ENCODE assay signal across 1 cellular context in genomic region chr21:34280389-34280795, GRCh38.
TF ChIP-seq lines count a peak whose summit lies in the region.

No MANE protein-coding gene starts in this region.

TF ChIP-seq in IMR-90, 13 proteins besides CTCF, POLR2A, EP300 and RAD21 (continued from another document):
- TF ChIP-seq CEBPB (IDR thresholded peaks at IDR 0.05; ENCODE audit: low read depth, low read length) (no peak), MXI1 (IDR thresholded peaks at IDR 0.05; ENCODE audit: borderline replicate concordance, low read depth, low read length) (no peak), RCOR1 (IDR thresholded peaks at IDR 0.05; ENCODE audit: insufficient replicate concordance, low read length) (no peak), CHD1 (IDR thresholded peaks at IDR 0.05; ENCODE audit: low read depth, low read length) (no peak)
- TF ChIP-seq, protein P1, sequence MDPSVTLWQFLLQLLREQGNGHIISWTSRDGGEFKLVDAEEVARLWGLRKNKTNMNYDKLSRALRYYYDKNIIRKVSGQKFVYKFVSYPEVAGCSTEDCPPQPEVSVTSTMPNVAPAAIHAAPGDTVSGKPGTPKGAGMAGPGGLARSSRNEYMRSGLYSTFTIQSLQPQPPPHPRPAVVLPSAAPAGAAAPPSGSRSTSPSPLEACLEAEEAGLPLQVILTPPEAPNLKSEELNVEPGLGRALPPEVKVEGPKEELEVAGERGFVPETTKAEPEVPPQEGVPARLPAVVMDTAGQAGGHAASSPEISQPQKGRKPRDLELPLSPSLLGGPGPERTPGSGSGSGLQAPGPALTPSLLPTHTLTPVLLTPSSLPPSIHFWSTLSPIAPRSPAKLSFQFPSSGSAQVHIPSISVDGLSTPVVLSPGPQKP (IDR thresholded peaks at IDR 0.05; ENCODE audit: borderline replicate concordance, low read depth, low read length), result no peak
